In the genomic region with DNA sequence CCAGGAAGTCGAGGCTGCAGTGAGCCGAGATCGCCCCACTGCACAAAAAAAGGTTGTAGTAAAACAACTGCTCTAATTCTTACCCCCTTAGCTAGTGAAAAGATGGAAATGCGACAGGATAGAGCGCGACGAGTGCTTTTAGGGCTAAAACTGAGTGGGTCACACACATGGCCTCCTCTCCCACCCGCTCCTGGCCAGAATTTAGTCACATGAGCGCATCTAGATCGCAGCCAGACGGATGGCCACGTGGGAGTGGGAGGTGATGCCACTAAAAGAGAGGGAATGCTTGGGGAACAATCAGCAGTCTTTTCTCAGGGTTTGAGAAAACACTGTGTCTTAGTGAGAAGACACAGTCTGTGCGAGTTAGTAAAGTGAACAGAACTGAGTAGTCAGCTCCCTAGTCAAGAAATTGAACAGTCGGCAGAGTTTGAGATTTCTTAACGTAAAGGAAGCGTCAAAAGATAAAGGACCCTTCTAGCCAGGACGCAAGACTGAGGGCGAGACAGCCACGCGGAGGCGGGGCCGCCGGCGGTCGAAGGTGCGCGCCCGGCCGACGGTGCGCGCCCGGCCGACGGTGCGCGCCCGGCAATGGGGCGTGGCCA, we compare ENCODE assay signal across 8 cellular contexts. TPM values are rescaled to one million over a fixed set of nuclear protein-coding genes. Genes with fewer than 3 reads are reported as not detected.
A peak's percentile ranks its signal among the peaks of the same experiment; 100 is the strongest.
DNase-seq lines count a peak whose midpoint lies in the region; TF ChIP-seq lines count a peak whose summit lies in the region.

No MANE protein-coding gene starts in this region.

- no peaks in the 10 kb centered on the region for H3K36me3 Mint-ChIP-seq in HFFc6 (ENCODE audit: low read depth)

- in situ Hi-C loops in astrocyte of the spinal cord (cut with HindIII; ENCODE audit: low sequenced_read_pairs) = no loop called here

- H3K4me3 Mint-ChIP-seq in HFFc6 = peak overlapping the region; percentile 98

- TF ChIP-seq POLR2A in erythroblast (IDR thresholded peaks at IDR 0.05; ENCODE audit: low read length) = no peak

- no peaks in the 10 kb centered on the region for H3K9me3 Mint-ChIP-seq in HFFc6

- H3K4me3 ChIP-seq in AG04449 (ENCODE audit: low read depth, low read length) (peak overlapping the region; percentile 44), astrocyte of the spinal cord (ENCODE audit: low read depth, low read length) (peak overlapping the region; percentile 33), mononuclear cell (ENCODE audit: low read length) (peak overlapping the region; percentile 80)

- peaks cover 24% of the 10 kb centered on the region for H3K4me1 ChIP-seq in mononuclear cell (ENCODE audit: insufficient read depth, low read length)

- peaks cover 1% of the 10 kb centered on the region for H3K27me3 ChIP-seq in mononuclear cell (ENCODE audit: insufficient read depth, low read length)

- H3K27ac Mint-ChIP-seq in HFFc6 = peak overlapping the region; percentile 95; the same call in 1 of the 2 replicates

- TF ChIP-seq CTCF in AG04449 (IDR thresholded peaks at IDR 0.05; ENCODE audit: insufficient read depth, low read length, missing control alignments) (no peak), HFFc6 (IDR thresholded peaks at IDR 0.05) (no peak), astrocyte of the spinal cord (IDR thresholded peaks at IDR 0.05; ENCODE audit: low read depth, low read length) (no peak)

- H3K4me1 Mint-ChIP-seq in HFFc6 (ENCODE audit: low read depth) = peaks cover 23% of the 10 kb centered on the region

- no peaks in the 10 kb centered on the region for H3K9me3 ChIP-seq in mononuclear cell (ENCODE audit: low read depth, low read length)

- DNase-seq in AG04449 (ENCODE audit: low read depth, low spot score) = no peak
- no peak for DNase-seq in HFFc6
- no peak for DNase-seq in astrocyte of the spinal cord (ENCODE audit: low read depth, low spot score)
- no peak for DNase-seq in DMS114 treated with DMSO at 0.1 percent for 48 hours (lab: John Stamatoyannopoulos, UW; ENCODE audit: unreplicated experiment)
- DNase-seq in HUDEP-2 (lab: John Stamatoyannopoulos, UW; ENCODE audit: unreplicated experiment in 76 of 76) = no peak
- no peak for DNase-seq in central memory CD4-positive, alpha-beta T cell
- DNase-seq in erythroblast (lab: John Stamatoyannopoulos, UW) = no peak

- CTCF ChIA-PET in AG04449 (lab: Yijun Ruan, JAX) = interaction anchor here (0.8 to 2.3 kb wide), 3 partner anchors 15 to 100 kb away, joined by 4 to 14 read pairs (median 8); no protein-coding TSS in a partner anchor

- peaks cover 13% of the 10 kb centered on the region; the same call in 1 of the 2 replicates for H3K27me3 Mint-ChIP-seq in HFFc6 (ENCODE audit: insufficient read depth)

- POLR2A ChIA-PET in AG04449 (lab: Yijun Ruan, JAX) = no interaction called here

RNA-seq across cellular contexts. Expression of gene ACTR5, which starts 0.7 kb away (rescaled TPM):
- total RNA-seq in HFFc6 (2021; fragmentation: NEBNext Ultra II Directional; extraction: Animal tissue kit (Norgen Biotek cat#: 25700)) = 1 to 10 TPM; 3.2 to 4.3 (median 3.8) TPM
- 9.8 TPM for total RNA-seq in mononuclear cell

RNA-seq across cellular contexts. Expression of gene SLC32A1, which starts 23.3 kb away (rescaled TPM):
- not detected for total RNA-seq in HFFc6 (2021; fragmentation: NEBNext Ultra II Directional; extraction: Animal tissue kit (Norgen Biotek cat#: 25700))
- 0.21 TPM for total RNA-seq in mononuclear cell

RNA-seq across cellular contexts. Expression of gene PPP1R16B, which starts 57.9 kb away (rescaled TPM):
- not detected for total RNA-seq in HFFc6 (2021; fragmentation: NEBNext Ultra II Directional; extraction: Animal tissue kit (Norgen Biotek cat#: 25700))
- 72.4 TPM for total RNA-seq in mononuclear cell

Comparison
In these comparisons a context has a peak if more than half of its experiments do, and no peak if none do; other contexts are left out.
1. RNA of gene PPP1R16B, which starts 57.9 kb away (total RNA-seq): 72.4 TPM in mononuclear cell (single experiment); not detected in HFFc6; every median in the first group is over 10 times any median in the second.
2. Peak in every context shown above with its lines, with median percentiles within 50 percentile points of each other: H3K4me3 ChIP-seq.